8 cellular contexts compared by ENCODE assay signal in the genomic region with DNA sequence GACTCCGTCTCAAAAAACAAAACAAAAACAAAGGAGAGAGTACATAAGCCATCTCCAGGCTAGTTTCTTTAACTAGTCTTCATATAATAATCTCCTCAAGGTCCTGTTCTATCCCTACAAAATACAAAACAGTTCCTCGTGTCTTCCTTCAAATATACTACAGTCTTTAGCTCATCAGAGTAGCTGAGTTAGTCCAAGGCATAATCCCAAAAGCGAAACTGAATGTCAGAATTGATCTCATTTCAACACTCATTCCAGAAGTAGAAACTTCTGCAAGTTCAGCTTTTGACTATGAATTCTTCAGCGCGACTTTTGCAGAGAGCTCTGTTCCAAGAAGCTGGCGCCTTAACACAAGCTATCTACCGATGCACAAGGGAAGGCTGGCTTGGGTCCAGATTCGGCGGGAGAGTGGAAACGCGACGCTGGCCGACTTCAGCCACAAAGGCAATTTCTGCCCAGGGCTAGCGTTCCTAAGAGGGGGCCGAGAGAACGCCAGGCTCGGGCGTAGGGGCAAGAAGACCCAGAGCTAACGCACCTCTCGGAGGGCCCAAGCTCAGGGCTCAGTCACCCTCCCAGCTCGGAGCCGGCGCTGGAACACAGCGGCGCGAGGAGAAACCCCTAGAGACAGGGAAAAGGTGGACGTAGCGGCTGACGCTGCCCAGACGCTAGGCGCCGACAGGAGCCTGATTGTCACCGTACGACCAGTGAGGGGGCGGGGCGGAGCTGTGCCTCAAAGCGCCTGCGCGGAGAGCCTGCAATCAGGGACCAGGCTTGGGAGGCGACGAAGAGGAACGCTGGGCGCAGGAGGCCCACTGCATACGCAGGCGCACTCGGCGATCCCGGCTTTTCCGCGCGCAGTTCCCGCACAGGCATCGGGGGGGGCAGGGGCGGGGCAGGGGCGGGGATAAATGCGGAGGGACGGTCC. TPM values are rescaled to one million over a fixed set of nuclear protein-coding genes. Genes with fewer than 3 reads are reported as not detected.
DNase-seq lines count a peak whose midpoint lies in the region; ATAC-seq, FAIRE-seq and TF ChIP-seq lines count a peak whose summit lies in the region.

No MANE protein-coding gene starts in this region.

- ATAC-seq in HG02840 (IDR thresholded peaks at IDR 0.05; ENCODE audit: low FRiP score, unreplicated experiment) (peak; percentile 85), heart right ventricle (peak; percentile 95 to 99 (median 98)), upper lobe of left lung (ENCODE audit: low FRiP score in 2 of 2) (peak; percentile 98 to 99)

- H3K27me3 ChIP-seq in adrenal gland (no peaks in the 10 kb centered on the region), heart right ventricle (no peaks in the 10 kb centered on the region), upper lobe of left lung (no peaks in the 10 kb centered on the region)

- TF ChIP-seq CTCF in adrenal gland (IDR thresholded peaks at IDR 0.05) (peak in 2 of 6 experiments; percentile 5 to 10), heart right ventricle (IDR thresholded peaks at IDR 0.05) (peak in 2 of 9 donors; percentile 8 to 10), upper lobe of left lung (IDR thresholded peaks at IDR 0.05) (peak in 4 of 6 experiments; percentile 12 to 56 (median 39))

- 0 to 2% (median 0%) methylated on average over 13 to 57 of the region's 57 CpGs for WGBS in adrenal gland, 4 donors
- WGBS in heart right ventricle, 2 donors = 0% methylated on average over 56 to 57 of the region's 57 CpGs
- WGBS in upper lobe of left lung, 2 donors = 0 to 1% methylated on average over 26 to 55 of the region's 57 CpGs

- FAIRE-seq in GM12892 (lab: Jason Lieb, UNC) = peak; percentile 69

- TF ChIP-seq EP300 in upper lobe of left lung (IDR thresholded peaks at IDR 0.05) = peak in 1 of 4 donors; percentile 49

- DNase-seq in GM12892 (ENCODE audit: insufficient read length) (peak; percentile 74), NCI-H1436 (lab: John Stamatoyannopoulos, UW) (peak; percentile 98), SW480 (ENCODE audit: low spot score) (peak; percentile 98), adrenal gland (peak; percentile 99 to 100 (median 100)), heart right ventricle (peak; percentile 100), posterior cingulate gyrus (peak; percentile 97 to 100 (median 99)), upper lobe of left lung (peak; percentile 99 to 100)

- H3K4me1 ChIP-seq in adrenal gland (replicated peaks in 1 of 2) (peaks cover 41 to 55% of the 10 kb centered on the region in 2 donors), heart right ventricle (peaks cover 0 to 60% (median 51%) of the 10 kb centered on the region in 9 donors), upper lobe of left lung (peaks cover 28 to 47% (median 36%) of the 10 kb centered on the region in 4 donors)

- H3K27ac ChIP-seq in adrenal gland = peak overlapping the region; percentile 91 to 98 (median 97)
- H3K27ac ChIP-seq in heart right ventricle = peak overlapping the region; percentile 90 to 99 (median 97)
- peak overlapping the region; percentile 94 to 98 (median 96) for H3K27ac ChIP-seq in upper lobe of left lung

- H3K4me3 ChIP-seq in adrenal gland (peak overlapping the region in 3 of 4 donors; percentile 56 to 87 (median 75)), heart right ventricle (peak overlapping the region; percentile 65 to 92 (median 80)), upper lobe of left lung (peak overlapping the region; percentile 67 to 91 (median 84))

- H3K9me3 ChIP-seq in adrenal gland (replicated peaks in 1 of 3) (no peaks in the 10 kb centered on the region), heart right ventricle (no peaks in the 10 kb centered on the region), upper lobe of left lung (no peaks in the 10 kb centered on the region)

- peak; percentile 81; the same call in 1 of the 2 replicates for TF ChIP-seq POLR2A in GM12892 (IDR thresholded peaks at IDR 0.05; ENCODE audit: low read depth, low read length)
- TF ChIP-seq POLR2A in adrenal gland (IDR thresholded peaks at IDR 0.05) = peak; percentile 96 to 99
- TF ChIP-seq POLR2A in upper lobe of left lung (IDR thresholded peaks at IDR 0.05) = peak; percentile 66 to 95 (median 84)

- H3K36me3 ChIP-seq in adrenal gland (replicated peaks in 1 of 2) (no peaks in the 10 kb centered on the region), heart right ventricle (no peaks in the 10 kb centered on the region), upper lobe of left lung (no peaks in the 10 kb centered on the region)

- intact Hi-C loops in adrenal gland (cut with DNase I) (no loop called here), heart right ventricle (cut with DNase I) (loop anchor here in 2 of 10 donors (2.0 to 10.0 kb wide), 2 partner anchors 339 to 485 kb away; partner anchors contain the start of genes INIP (in 1 of the 2) and UGCG (in 1 of the 2)), posterior cingulate gyrus (cut with DNase I) (loop anchor here (2.0 to 5.0 kb wide), 4 partner anchors 47 to 482 kb away; partner anchors contain the start of genes INIP, KIAA1958, PTBP3 and UGCG)

RNA-seq across cellular contexts. Expression of gene HSDL2, which starts 0.5 kb away (rescaled TPM):
- 40.5 TPM for polyA plus RNA-seq in GM12892 (2012; ENCODE audit: missing spikeins)
- total RNA-seq in adrenal gland = 100 to 1,000 TPM in 2 of 8 donors, 10 to 100 TPM in 6; 60.3 to 102 (median 85.2) TPM
- polyA plus RNA-seq in adrenal gland = 100 to 1,000 TPM in 1 of 3 donors, 10 to 100 TPM in 2; 43.8 to 127 (median 51.6) TPM
- 100 to 1,000 TPM; 129 to 238 (median 198) TPM for total RNA-seq in heart right ventricle
- polyA plus RNA-seq in heart right ventricle = 100 to 1,000 TPM in 1 of 2 donors, 10 to 100 TPM in 1; 36.6 to 119 TPM
- 10 to 100 TPM; 25.1 to 92.6 (median 46.2) TPM for total RNA-seq in upper lobe of left lung

RNA-seq across cellular contexts. Expression of gene PTBP3, which starts 46.0 kb away (rescaled TPM):
- polyA plus RNA-seq in GM12892 (2012; ENCODE audit: missing spikeins) = 35.9 TPM
- total RNA-seq in adrenal gland (10 to 100 TPM; 21.6 to 56.6 (median 42.6) TPM), heart right ventricle (10 to 100 TPM in 9 of 10 donors, 1 to 10 TPM in 1; 9.2 to 35.5 (median 16.2) TPM), upper lobe of left lung (10 to 100 TPM; 34.6 to 88.5 (median 74.4) TPM)
- polyA plus RNA-seq in adrenal gland (10 to 100 TPM in 1 of 3 donors, 1 to 10 TPM in 2; 4.4 to 15.2 (median 6.3) TPM), heart right ventricle (1 to 10 TPM; 3.7 to 5.7 TPM)

Comparison
In these comparisons a context has a peak if more than half of its experiments do, and no peak if none do; other contexts are left out.
1. Peak in every context shown above with its lines: DNase-seq, ATAC-seq, H3K4me3 ChIP-seq and H3K27ac ChIP-seq.